20 cellular contexts compared by ENCODE assay signal in genomic region chrX:77949840-77950239, GRCh38. TPM values are rescaled to one million over a fixed set of nuclear protein-coding genes. Genes with fewer than 3 reads are reported as not detected.
"Had no signal": no experiment of that assay in that cellular context is flagged by ENCODE, and none has a peak within 500 bp of the region (broad histone marks: within the 10 kb centered on the region; RNA-seq: fewer than 3 reads in every experiment).

No MANE protein-coding gene starts in this region.

- H3K9me3 ChIP-seq: heart right ventricle, psoas muscle, transverse colon, uterus had no signal

- H3K36me3 ChIP-seq: cardiac muscle cell, heart right ventricle, transverse colon, uterus had no signal

- H3K4me3 ChIP-seq: cardiac muscle cell, dorsolateral prefrontal cortex, heart right ventricle, psoas muscle, transverse colon, uterus had no signal

- H3K4me1 ChIP-seq: psoas muscle, uterus had no signal

- DNase-seq: activated CD4-positive, alpha-beta memory T cell treated with anti-CD3 and anti-CD28 coated beads for 36 hours; activated gamma-delta T cell treated with Interleukin-2 at 50 U/mL for 16 hours; activated T-cell treated with anti-CD3 and anti-CD28 coated beads for 4 hours; dorsolateral prefrontal cortex; heart right ventricle; immature natural killer cell; psoas muscle; right cardiac atrium; stimulated activated CD4-positive, alpha-beta T cell treated with anti-CD3 and anti-CD28 coated beads, Interleukin-2, amount 100 ng/mL, for 24 hours; transverse colon; uterus had no signal

- H3K27me3 ChIP-seq: cardiac muscle cell, heart right ventricle, transverse colon, uterus had no signal

- ATAC-seq: activated naive CD4-positive, alpha-beta T cell treated with anti-CD3 and anti-CD28 coated beads, Interleukin-2, amount 50 U/mL, for 72 hours; heart right ventricle; psoas muscle; right cardiac atrium had no signal

- H3K27ac ChIP-seq: cardiac muscle cell, dorsolateral prefrontal cortex, epithelial cell of prostate, heart right ventricle, psoas muscle, transverse colon, uterus had no signal

RNA-seq across cellular contexts. Expression of gene PGAM4, which starts 19.6 kb away (rescaled TPM):
- total RNA-seq: cardiac muscle cell; heart right ventricle; liver; mononuclear cell; neural crest cell; omental fat pad; psoas muscle; skeletal muscle tissue; T-helper 2 cell treated with Interferon-gamma antibody and Interleukin-4, amounts not matched to agents 100 ng/mL and 5 ng/mL, for 36 hours; transverse colon; uterus had no signal
- polyA plus RNA-seq: heart right ventricle, liver, right cardiac atrium had no signal
